28 cellular contexts compared by ENCODE assay signal in genomic region chr7:35787925-35788324, GRCh38.
"Had no signal": no experiment of that assay in that cellular context is flagged by ENCODE, and none has a peak within 500 bp of the region (broad histone marks: within the 10 kb centered on the region; RNA-seq: fewer than 3 reads in every experiment).

No MANE protein-coding gene starts in this region.

- H3K4me3 ChIP-seq: coronary artery, esophagus squamous epithelium, heart right ventricle, lung, neural progenitor cell, right lobe of liver, transverse colon, upper lobe of right lung, vagina had no signal

- H3K4me1 Mint-ChIP-seq: memory B cell; naive thymus-derived CD4-positive, alpha-beta T cell; neural progenitor cell; stimulated activated naive B cell treated with anti-CD40 and anti-IgM and Interleukin-4, amounts not matched to agents 10 μg/mL and 1 μg/mL and 100 μg/mL, for 72 hours had no signal

- H3K4me2 ChIP-seq: neural progenitor cell had no signal

- H3K4me3 Mint-ChIP-seq: memory B cell; naive thymus-derived CD4-positive, alpha-beta T cell; nephron; neural progenitor cell; stimulated activated naive B cell treated with anti-CD40 and anti-IgM and Interleukin-4, amounts not matched to agents 10 μg/mL and 1 μg/mL and 100 μg/mL, for 72 hours; stimulated activated naive CD8-positive, alpha-beta T cell treated with anti-CD3 and anti-CD28 coated beads, Interleukin-15, Interleukin-2, amounts not matched to agents 100 ng/mL and 50 ng/mL, for 24 hours had no signal

- H3K4me1 ChIP-seq: neural progenitor cell, parathyroid adenoma, right lobe of liver, transverse colon, upper lobe of right lung, vagina had no signal

- H2AFZ ChIP-seq: neural progenitor cell, parathyroid adenoma had no signal

- H3K36me3 ChIP-seq: esophagus squamous epithelium, heart right ventricle, neural progenitor cell, right lobe of liver, transverse colon, upper lobe of right lung, vagina had no signal

- H3K27me3 ChIP-seq: esophagus squamous epithelium, heart right ventricle, neural progenitor cell, right lobe of liver, transverse colon, upper lobe of right lung, vagina had no signal

- H3K27ac ChIP-seq: coronary artery, esophagus squamous epithelium, heart right ventricle, neural progenitor cell, parathyroid adenoma, right lobe of liver, transverse colon, upper lobe of right lung, vagina had no signal

- FAIRE-seq: endothelial cell of umbilical vein, kidney, small intestine had no signal

- ATAC-seq: heart right ventricle; left lobe of liver; naive thymus-derived CD4-positive, alpha-beta T cell; right lobe of liver; stimulated activated naive B cell treated with anti-CD40 and anti-IgM and Interleukin-4, amounts not matched to agents 10 μg/mL and 1 μg/mL and 100 μg/mL, for 72 hours; upper lobe of right lung had no signal

- H3K9ac ChIP-seq: neural progenitor cell, parathyroid adenoma had no signal

- H3K9me3 ChIP-seq: right lobe of liver, transverse colon, upper lobe of right lung, vagina had no signal

- H3K27me3 Mint-ChIP-seq: memory B cell; progenitor cell of endocrine pancreas; stimulated activated naive B cell treated with anti-CD40 and anti-IgM and Interleukin-4, amounts not matched to agents 10 μg/mL and 1 μg/mL and 100 μg/mL, for 72 hours; stimulated activated naive CD8-positive, alpha-beta T cell treated with anti-CD3 and anti-CD28 coated beads, Interleukin-15, Interleukin-2, amounts not matched to agents 100 ng/mL and 50 ng/mL, for 24 hours had no signal

- H3K27ac Mint-ChIP-seq: memory B cell; naive thymus-derived CD4-positive, alpha-beta T cell; nephron; neural progenitor cell; progenitor cell of endocrine pancreas; stimulated activated naive B cell treated with anti-CD40 and anti-IgM and Interleukin-4, amounts not matched to agents 10 μg/mL and 1 μg/mL and 100 μg/mL, for 72 hours; stimulated activated naive CD8-positive, alpha-beta T cell treated with anti-CD3 and anti-CD28 coated beads, Interleukin-15, Interleukin-2, amounts not matched to agents 100 ng/mL and 50 ng/mL, for 24 hours had no signal

- H3K79me2 ChIP-seq: parathyroid adenoma had no signal

- DNase-seq: dermis blood vessel endothelial cell; effector memory CD4-positive, alpha-beta T cell; esophagus squamous epithelium; foreskin melanocyte; glutamatergic neuron; heart right ventricle; hippocampal formation; kidney; midbrain; naive thymus-derived CD4-positive, alpha-beta T cell; right lobe of liver; small intestine; stimulated activated CD4-positive, alpha-beta T cell treated with anti-CD3 and anti-CD28 coated beads, Interleukin-15, amount 100 ng/mL, for 24 hours; stimulated activated CD4-positive, alpha-beta T cell treated with anti-CD3 and anti-CD28 coated beads, Interleukin-2, amount 100 ng/mL, for 48 hours; stimulated activated naive B cell treated with anti-CD40 and anti-IgM and Interleukin-4, amounts not matched to agents 10 μg/mL and 1 μg/mL and 100 μg/mL, for 72 hours; transverse colon; upper lobe of right lung had no signal
